27 cellular contexts compared by ENCODE assay signal in the genomic region with DNA sequence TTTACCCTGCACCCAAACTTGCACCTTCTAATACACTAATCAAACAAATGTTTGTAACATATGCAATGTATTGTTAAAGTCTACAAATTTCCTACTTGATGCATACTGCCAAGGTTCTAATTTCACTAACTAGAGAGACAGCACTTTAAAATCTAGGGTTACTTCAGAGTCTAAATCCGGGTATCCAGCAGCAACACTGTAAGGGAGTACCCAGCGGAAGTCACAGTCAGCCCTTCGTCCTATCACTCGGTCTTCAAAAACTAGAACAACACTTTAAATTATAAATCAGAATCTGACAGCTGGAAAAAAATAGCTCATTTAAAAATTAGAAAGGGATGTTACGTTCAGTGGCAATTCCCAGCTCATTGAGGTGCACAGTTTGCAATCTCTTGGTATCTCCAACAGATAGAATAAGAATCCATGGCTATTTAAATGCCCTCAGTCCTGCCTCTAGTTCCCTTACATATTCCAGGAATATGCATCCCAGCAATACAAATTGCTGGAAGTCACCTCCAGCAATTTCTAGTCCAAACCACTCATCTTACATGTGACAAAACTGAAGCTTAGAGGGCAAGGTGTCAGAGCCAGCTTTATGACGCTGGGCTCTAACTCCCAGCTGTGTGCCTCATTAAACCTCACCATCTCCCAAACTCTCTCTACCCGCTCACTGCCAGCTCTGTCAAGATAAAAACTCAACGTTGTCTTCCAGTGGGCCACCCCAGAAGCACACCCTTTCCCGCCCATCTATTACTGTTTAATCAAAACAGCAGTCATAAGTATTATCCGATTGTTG. TPM values are rescaled to one million over a fixed set of nuclear protein-coding genes. Genes with fewer than 3 reads are reported as not detected.
DNase-seq lines count a peak whose midpoint lies in the region; ATAC-seq, FAIRE-seq and TF ChIP-seq lines count a peak whose summit lies in the region.
"Had no signal": no experiment of that assay in that cellular context is flagged by ENCODE, and none has a peak within 500 bp of the region (broad histone marks: within the 10 kb centered on the region; RNA-seq: fewer than 3 reads in every experiment).

No MANE protein-coding gene starts in this region.

- no peak overlapping the region for H3K4ac ChIP-seq in H1 (replicated peaks; ENCODE audit: insufficient read length, low read depth, low read length)
- no peak overlapping the region for H3K4ac ChIP-seq in trophoblast cell (ENCODE audit: low read depth, low read length)

- peak overlapping the region; percentile 21; the same call in 1 of the 2 replicates for H3K18ac ChIP-seq in H1 (ENCODE audit: extremely low read depth, low read length)
- no peak overlapping the region for H3K18ac ChIP-seq in trophoblast cell (ENCODE audit: low read length)

- H4K8ac ChIP-seq in H1 (ENCODE audit: extremely low read depth, insufficient read depth, low read length) (no peak overlapping the region), trophoblast cell (ENCODE audit: low read depth, low read length) (no peak overlapping the region)

- WGBS in H1 (ENCODE audit: extremely low coverage in 1 of 2, insufficient coverage in 1 of 2, insufficient read length in 1 of 2, insufficient replicate concordance in 2 of 2, low coverage in 1 of 2, low lambda C conversion rate in 2 of 2, missing lambda C conversion rate in 1 of 2), 2 experiments = 82% methylated on average over 10 of the region's 10 CpGs; no CpG with 5 or more reads in 1 of the 2 experiments
- WGBS in trophoblast cell (ENCODE audit: extremely low coverage, insufficient coverage, insufficient read length) = no CpG with 5 or more reads among the region's 10 CpGs

- H3K79me1 ChIP-seq in H1 (ENCODE audit: low read depth, low read length) (no peaks in the 10 kb centered on the region), trophoblast cell (ENCODE audit: low read length) (no peaks in the 10 kb centered on the region)

- no peak overlapping the region for H3K27ac Mint-ChIP-seq in CD4-positive, CD25-positive, alpha-beta regulatory T cell
- H3K27ac Mint-ChIP-seq in GM23338 = no peak overlapping the region
- H3K27ac Mint-ChIP-seq: HFFc6 had no signal

- no peak overlapping the region for H4K5ac ChIP-seq in H1 (ENCODE audit: insufficient read length, low read depth, low read length)

- H2BK15ac ChIP-seq in H1 (ENCODE audit: low read length) = no peak overlapping the region

- no peak overlapping the region for H3K9ac ChIP-seq in H1 (replicated peaks in 1 of 4; ENCODE audit: extremely low read depth in 1 of 4, low read depth in 3 of 4, low read length in 3 of 4)
- no peak overlapping the region for H3K9ac ChIP-seq in trophoblast cell (ENCODE audit: low read length)

- H3K9me2 ChIP-seq in GM23338 (ENCODE audit: insufficient read depth) (no peaks in the 10 kb centered on the region), OCI-LY7 (ENCODE audit: insufficient read depth, low read length) (no peaks in the 10 kb centered on the region)

- no peak for TF ChIP-seq RAD21 in H1 (IDR thresholded peaks at IDR 0.05 in 1 of 2, conservative IDR thresholded peaks at IDR 0.05 in 1 of 2; ENCODE audit: low read depth in 2 of 2, low read length in 2 of 2)

- H4K20me1 ChIP-seq in GM23338 (replicated peaks; ENCODE audit: insufficient read depth) = no peaks in the 10 kb centered on the region
- H4K20me1 ChIP-seq in H1 (replicated peaks in 1 of 2; ENCODE audit: control insufficient read depth in 1 of 2, insufficient read depth in 2 of 2, low read length in 2 of 2) = peaks cover 2% of the 10 kb centered on the region in 2 experiments
- no peaks in the 10 kb centered on the region for H4K20me1 ChIP-seq in OCI-LY7 (ENCODE audit: insufficient read depth, low read length)

- H3K79me2 ChIP-seq in GM23338 (replicated peaks; ENCODE audit: insufficient read depth) (peaks cover 92% of the 10 kb centered on the region), H1 (ENCODE audit: control insufficient read depth in 1 of 2, insufficient read depth in 2 of 2, low read length in 2 of 2) (peaks cover 6 to 80% of the 10 kb centered on the region in 2 experiments), trophoblast cell (ENCODE audit: control insufficient read depth, insufficient read depth, low read length, poor library complexity) (no peaks in the 10 kb centered on the region), OCI-LY7 (ENCODE audit: insufficient read depth, low read depth, low read length) (no peaks in the 10 kb centered on the region)

- H3K4me1 Mint-ChIP-seq in CD4-positive, CD25-positive, alpha-beta regulatory T cell = peaks cover 18 to 33% (median 24%) of the 10 kb centered on the region in 4 donors
- peaks cover 32% of the 10 kb centered on the region for H3K4me1 Mint-ChIP-seq in GM23338

- H4K91ac ChIP-seq in H1 (replicated peaks; ENCODE audit: insufficient read length, low read length) = no peak overlapping the region
- H4K91ac ChIP-seq in trophoblast cell (ENCODE audit: low read depth, low read length) = no peak overlapping the region

- no peak for TF ChIP-seq EP300 in H1 (IDR thresholded peaks at IDR 0.05; ENCODE audit: borderline replicate concordance in 1 of 2, low read depth in 2 of 2, low read length in 2 of 2)

- H3K36me3 ChIP-seq in CD4-positive, CD25-positive, alpha-beta regulatory T cell (ENCODE audit: control insufficient read depth, insufficient read depth, low read length) = peaks cover 2% of the 10 kb centered on the region
- H3K36me3 ChIP-seq in GM23338 (ENCODE audit: insufficient read depth) = no peaks in the 10 kb centered on the region
- H3K36me3 ChIP-seq in H1 (ENCODE audit: control insufficient read depth in 2 of 4, insufficient read depth in 4 of 4, low read length in 3 of 4) = no peaks in the 10 kb centered on the region
- H3K36me3 ChIP-seq in trophoblast cell (ENCODE audit: control insufficient read depth in 1 of 2, insufficient read depth in 2 of 2, low read length in 2 of 2) = no peaks in the 10 kb centered on the region
- H3K36me3 ChIP-seq in OCI-LY7 (ENCODE audit: insufficient read depth, low read length) = no peaks in the 10 kb centered on the region

- H2BK5ac ChIP-seq in H1 (ENCODE audit: low read depth, low read length) = no peak overlapping the region
- no peak overlapping the region for H2BK5ac ChIP-seq in trophoblast cell (ENCODE audit: low read depth, low read length, poor library complexity)

- no peaks in the 10 kb centered on the region for H3K27me3 ChIP-seq in CD4-positive, CD25-positive, alpha-beta regulatory T cell (ENCODE audit: control insufficient read depth, insufficient read depth, low read length)
- H3K27me3 ChIP-seq in GM23338 (ENCODE audit: insufficient read depth) (no peaks in the 10 kb centered on the region), H1 (replicated peaks in 1 of 4; ENCODE audit: control insufficient read depth in 3 of 4, extremely low read depth in 1 of 4, insufficient read depth in 3 of 4, low read length in 3 of 4) (no peaks in the 10 kb centered on the region), trophoblast cell (ENCODE audit: insufficient read depth, low read length) (no peaks in the 10 kb centered on the region)

- no peak overlapping the region for H2AK5ac ChIP-seq in H1 (ENCODE audit: low read depth, low read length)
- no peak overlapping the region for H2AK5ac ChIP-seq in trophoblast cell (ENCODE audit: low read length)

- H3K4me3 ChIP-seq in CD4-positive, CD25-positive, alpha-beta regulatory T cell (ENCODE audit: low read depth, low read length) = peak overlapping the region; percentile 8
- no peak overlapping the region for H3K4me3 ChIP-seq in GM23338
- no peak overlapping the region for H3K4me3 ChIP-seq in H1 (ENCODE audit: extremely low read depth in 1 of 4, insufficient read depth in 2 of 4, low read depth in 3 of 4, low read length in 4 of 4)
- H3K4me3 ChIP-seq in trophoblast cell (ENCODE audit: low read depth, low read length) = no peak overlapping the region
- no peak overlapping the region for H3K4me3 ChIP-seq in OCI-LY7 (ENCODE audit: low read depth, low read length, poor library complexity, severe bottlenecking)
- H3K4me3 ChIP-seq: SK-N-MC had no signal

- no peak overlapping the region for H3K27ac ChIP-seq in CD4-positive, CD25-positive, alpha-beta regulatory T cell (ENCODE audit: insufficient read depth, low read length, poor library complexity, severe bottlenecking)
- H3K27ac ChIP-seq in GM23338 (ENCODE audit: low read depth) = no peak overlapping the region
- no peak overlapping the region for H3K27ac ChIP-seq in H1 (ENCODE audit: low read depth, low read length)
- no peak overlapping the region for H3K27ac ChIP-seq in trophoblast cell (ENCODE audit: low read depth, low read length)
- no peak overlapping the region for H3K27ac ChIP-seq in OCI-LY7 (ENCODE audit: low read depth, low read length, poor library complexity, severe bottlenecking)
- H3K27ac ChIP-seq: RWPE1, SK-N-MC had no signal

- intact Hi-C loops in OCI-LY7 (cut with micrococcal nuclease; ENCODE audit: unreplicated experiment) = no loop called here

- peak overlapping the region in 1 of 4 donors; percentile 23 for H3K4me3 Mint-ChIP-seq in CD4-positive, CD25-positive, alpha-beta regulatory T cell
- H3K4me3 Mint-ChIP-seq in GM23338 = no peak overlapping the region
- H3K4me3 Mint-ChIP-seq: CD8-positive, alpha-beta memory T cell; H9; HFFc6 had no signal

- CTCF ChIA-PET in H1 (lab: Charles Lee; ENCODE audit: partially characterized antibody) = interaction anchor here (0.5 to 2.1 kb wide), 21 partner anchors 9 to 586 kb away, joined by 3 to 11 read pairs (median 3); no protein-coding TSS in a partner anchor
- CTCF ChIA-PET in OCI-LY7 (lab: Charles Lee; ENCODE audit: unreplicated experiment) = no interaction called here

- TF ChIP-seq POLR2A in H1 (IDR thresholded peaks at IDR 0.05; ENCODE audit: control extremely low read depth in 1 of 2, low read depth in 2 of 2, low read length in 2 of 2) = no peak

- no peak for TF ChIP-seq CTCF in GM23338 (conservative IDR thresholded peaks at IDR 0.05; ENCODE audit: low read depth in 2 of 2)
- no peak for TF ChIP-seq CTCF in H1 (IDR thresholded peaks at IDR 0.05; ENCODE audit: control extremely low read depth in 1 of 3, insufficient read depth in 1 of 3, low read depth in 1 of 3, low read length in 3 of 3)
- no peak for TF ChIP-seq CTCF in OCI-LY7 (conservative IDR thresholded peaks at IDR 0.05; ENCODE audit: low read length)

- H2AFZ ChIP-seq in GM23338 = no peak overlapping the region
- no peak overlapping the region for H2AFZ ChIP-seq in H1 (ENCODE audit: low read length)
- H2AFZ ChIP-seq in trophoblast cell (ENCODE audit: insufficient read depth, low read length, poor library complexity) = no peak overlapping the region
- H2AFZ ChIP-seq in OCI-LY7 (ENCODE audit: low read length) = no peak overlapping the region

- no peak overlapping the region for H2BK120ac ChIP-seq in H1 (replicated peaks; ENCODE audit: low read depth, low read length)
- H2BK120ac ChIP-seq in trophoblast cell (ENCODE audit: insufficient read depth, low read length, poor library complexity) = no peak overlapping the region

- FAIRE-seq in H1 (lab: Jason Lieb, UNC) = no peak
- FAIRE-seq: GM12892, GM19239 had no signal

- H3K23me2 ChIP-seq in H1 (ENCODE audit: low read depth, low read length) = no peaks in the 10 kb centered on the region; the same call in 1 of the 2 replicates

- H2BK12ac ChIP-seq in H1 (ENCODE audit: low read depth, low read length) (no peak overlapping the region; the same call in 1 of the 2 replicates), trophoblast cell (ENCODE audit: low read length) (no peak overlapping the region)

- no peak overlapping the region for H4K12ac ChIP-seq in trophoblast cell (ENCODE audit: low read depth, low read length)

- POLR2A ChIA-PET in H1 (lab: Charles Lee; ENCODE audit: partially characterized antibody) (interaction anchor here (1.0 to 1.4 kb wide), 2 partner anchors 10 to 12 kb away, joined by 3 to 4 read pairs; no protein-coding TSS in a partner anchor), OCI-LY7 (lab: Charles Lee) (no interaction called here)

- H3K56ac ChIP-seq in H1 (replicated peaks; ENCODE audit: insufficient read length, low read depth, low read length) = no peak overlapping the region

- H3K4me1 ChIP-seq in CD4-positive, CD25-positive, alpha-beta regulatory T cell (ENCODE audit: control insufficient read depth, insufficient read depth, low read length, poor library complexity, severe bottlenecking) = peaks cover 54% of the 10 kb centered on the region
- H3K4me1 ChIP-seq in GM23338 (ENCODE audit: insufficient read depth) (peaks cover 52% of the 10 kb centered on the region), H1 (replicated peaks in 1 of 4; ENCODE audit: control insufficient read depth in 3 of 4, insufficient read depth in 4 of 4, low read length in 3 of 4) (peaks cover 3 to 24% (median 12%) of the 10 kb centered on the region in 4 experiments; a peak in 5 of 7 replicates), trophoblast cell (ENCODE audit: control insufficient read depth in 1 of 2, insufficient read depth in 2 of 2, low read length in 2 of 2) (peaks cover 0 to 2% of the 10 kb centered on the region in 2 experiments), OCI-LY7 (ENCODE audit: insufficient read depth, low read length, poor library complexity, severe bottlenecking) (no peaks in the 10 kb centered on the region)

- H2BK20ac ChIP-seq in H1 (ENCODE audit: low read length) = 0 out of 2 replicates have a peak overlapping the region, but pooled peaks have one; percentile 64

- DNase-seq in CD4-positive, CD25-positive, alpha-beta regulatory T cell = no peak
- no peak for DNase-seq in GM23338 (ENCODE audit: low spot score)
- no peak for DNase-seq in H1 (ENCODE audit: low read depth in 1 of 2, low spot score in 2 of 2)
- DNase-seq in trophoblast cell = no peak
- no peak for DNase-seq in OCI-LY7 (ENCODE audit: low spot score)
- DNase-seq in iPS-NIHi11 (ENCODE audit: low spot score) = no peak
- DNase-seq: C1 segment of cervical spinal cord; CD8-positive, alpha-beta memory T cell; GF-D8; H9; HFFc6; KG1; NCI-H1092; NCI-H1417 treated with DMSO at 0.1 percent for 48 hours; NCI-H187; NCI-H2081 treated with DMSO at 0.1 percent for 48 hours; NCI-H2171; NCI-H226; NCI-H510A; NCI-H69; SIG-M5 had no signal

- no peak overlapping the region for H3K14ac ChIP-seq in H1 (ENCODE audit: insufficient read length)
- no peak overlapping the region for H3K14ac ChIP-seq in trophoblast cell (ENCODE audit: low read length)

- H3F3A ChIP-seq in GM23338 (replicated peaks; ENCODE audit: low read depth) = no peaks in the 10 kb centered on the region

- H3K23ac ChIP-seq in H1 (ENCODE audit: insufficient read length) (no peak overlapping the region), trophoblast cell (ENCODE audit: low read length) (peak overlapping the region; percentile 74)

- H3K4me2 ChIP-seq in GM23338 (0 out of 2 replicates have a peak overlapping the region, but pooled peaks have one; percentile 18), H1 (ENCODE audit: insufficient read depth in 1 of 2, low read depth in 2 of 2, low read length in 2 of 2) (no peak overlapping the region), trophoblast cell (ENCODE audit: low read length) (no peak overlapping the region), OCI-LY7 (ENCODE audit: low read length) (no peak overlapping the region)

- H3K9me3 Mint-ChIP-seq in CD4-positive, CD25-positive, alpha-beta regulatory T cell = peaks cover 0 to 2% (median 0%) of the 10 kb centered on the region in 7 donors
- no peaks in the 10 kb centered on the region for H3K9me3 Mint-ChIP-seq in GM23338
- H3K9me3 Mint-ChIP-seq: CD8-positive, alpha-beta memory T cell; H9; HFFc6 had no signal

- H3K9me3 ChIP-seq in CD4-positive, CD25-positive, alpha-beta regulatory T cell (ENCODE audit: control insufficient read depth in 2 of 2, low read length in 2 of 2) = no peaks in the 10 kb centered on the region
- no peaks in the 10 kb centered on the region for H3K9me3 ChIP-seq in H1 (ENCODE audit: insufficient read depth in 2 of 2, low read depth in 1 of 2, low read length in 1 of 2)
- H3K9me3 ChIP-seq in trophoblast cell (ENCODE audit: insufficient read depth, low read depth, low read length) = no peaks in the 10 kb centered on the region
- no peaks in the 10 kb centered on the region for H3K9me3 ChIP-seq in OCI-LY7 (ENCODE audit: low read length)

- ATAC-seq in CD4-positive, CD25-positive, alpha-beta regulatory T cell (ENCODE audit: low read depth in 2 of 2) = no peak
- ATAC-seq in GM23338 (peak; percentile 11; the same call in 2 of the 3 replicates), GM21515 (IDR thresholded peaks at IDR 0.05; ENCODE audit: unreplicated experiment) (no peak)
- ATAC-seq: Panc1 had no signal

- H3K27me3 Mint-ChIP-seq in CD4-positive, CD25-positive, alpha-beta regulatory T cell = no peaks in the 10 kb centered on the region
- no peaks in the 10 kb centered on the region for H3K27me3 Mint-ChIP-seq in GM23338 (ENCODE audit: insufficient read depth, low read depth, poor library complexity)
- H3K27me3 Mint-ChIP-seq: CD8-positive, alpha-beta memory T cell had no signal

- BruUV-seq in OCI-LY7 (replicated peaks; lab: Mats Ljungman, UMichigan) = no TSS peak

- H3K36me3 Mint-ChIP-seq in CD4-positive, CD25-positive, alpha-beta regulatory T cell = peaks cover 14% of the 10 kb centered on the region
- no peaks in the 10 kb centered on the region for H3K36me3 Mint-ChIP-seq in GM23338 (ENCODE audit: low read depth)

RNA-seq across cellular contexts. Expression of a gene that starts 8.1 kb away (rescaled TPM):
- total RNA-seq in CD4-positive, CD25-positive, alpha-beta regulatory T cell = 162 TPM
- 10 to 100 TPM; 14.7 to 26.7 (median 22.0) TPM for polyA plus RNA-seq in CD4-positive, CD25-positive, alpha-beta regulatory T cell
- total RNA-seq in GM23338 (2014; rRNA removed; shearing (Covaris generic)) = 34.3 and 49.2 TPM in 2 replicates
- polyA plus RNA-seq in GM23338 (2016; fragmentation: Nextera tagmentation; extraction: Ambion mirVana) (14.1 and 14.6 TPM in 2 replicates), H1 (2011; rRNA removed) (7.4 and 8.0 TPM in 2 replicates)
- total RNA-seq in H1 (2021; fragmentation: NEBNext Ultra II Directional; extraction: Animal tissue kit (Norgen Biotek cat#: 25700)) = 42.0 and 46.8 TPM in 2 replicates
- polyA plus RNA-seq in H1 (2011; cell fraction: cytosol; rRNA removed) = 10.7 TPM
- 18.1 TPM for polyA plus RNA-seq in H1 (2011; cell fraction: nucleus; rRNA removed)
- 16.8 to 23.1 TPM (median 21.9 TPM) in 4 replicates for polyA plus RNA-seq in H1 (2012, experiment 1 of 2)
- 3.9 TPM for polyA plus RNA-seq in H1 (2012, experiment 2 of 2)
- 29.1 TPM for polyA plus RNA-seq in H1 (2013, experiment 1 of 2)
- polyA plus RNA-seq in H1 (2013, experiment 2 of 2) = 27.4 TPM
- polyA minus RNA-seq in H1 (2011; rRNA and poly(A)+ RNA removed) = 19.4 and 27.7 TPM in 2 replicates
- 15.3 TPM for polyA minus RNA-seq in H1 (2011; cell fraction: cytosol; rRNA and poly(A)+ RNA removed)
- 39.4 TPM for polyA minus RNA-seq in H1 (2011; cell fraction: nucleus; rRNA and poly(A)+ RNA removed)
- polyA plus RNA-seq in trophoblast cell (2013) = 0.75 and 0.96 TPM in 2 replicates
- total RNA-seq in OCI-LY7 (2014; rRNA removed; shearing (Covaris generic)) = not detected in 2 replicates
- total RNA-seq in OCI-LY7 (2022) = not detected in 2 replicates

Comparison
In these comparisons a context has a peak if more than half of its experiments do, and no peak if none do; other contexts are left out.
1. RNA of a gene that starts 8.1 kb away (total RNA-seq): 162 TPM in CD4-positive, CD25-positive, alpha-beta regulatory T cell (single experiment), 42.0 to 46.8 TPM in H1 and 34.3 to 49.2 TPM in GM23338; not detected in OCI-LY7; every median in the first group is over 10 times any median in the second.